In genomic region chr19:33064778-33065550, GRCh38 we compare ENCODE assay signal across 8 cellular contexts. TPM values are rescaled to one million over a fixed set of nuclear protein-coding genes. Genes with fewer than 3 reads are reported as not detected.
DNase-seq lines count a peak whose midpoint lies in the region; ATAC-seq and TF ChIP-seq lines count a peak whose summit lies in the region.

Gene RHPN2 (minus strand): TSS chr19:33064888. CDS start chr19:33064852, 36 bp downstream.

- TF ChIP-seq CTCF in AG09309 (IDR thresholded peaks at IDR 0.05; ENCODE audit: control insufficient read depth, insufficient read depth, low read depth, low read length, missing control alignments) (no peak), fibroblast of the aortic adventitia (IDR thresholded peaks at IDR 0.05; ENCODE audit: insufficient read depth, low read length) (no peak), tibial artery (IDR thresholded peaks at IDR 0.05) (no peak)

- H3K27me3 ChIP-seq in neuron (ENCODE audit: insufficient read depth, low read length) = no peaks in the 10 kb centered on the region
- peaks cover 0 to 44% of the 10 kb centered on the region in 2 donors for H3K27me3 ChIP-seq in tibial artery

- H3K4me1 ChIP-seq in neuron (ENCODE audit: insufficient read depth, low read length) = peaks cover 8% of the 10 kb centered on the region
- peaks cover 0 to 21% (median 17%) of the 10 kb centered on the region in 4 donors for H3K4me1 ChIP-seq in tibial artery

- intact Hi-C loops in tibial artery (cut with DNase I; ENCODE audit: low total_unique reads) = no loop called here

- H3K36me3 ChIP-seq in neuron (ENCODE audit: insufficient read depth, low read length) (no peaks in the 10 kb centered on the region), tibial artery (no peaks in the 10 kb centered on the region)

- peaks cover 37% of the 10 kb centered on the region for H3K27me3 Mint-ChIP-seq in activated T-cell treated with anti-CD3 and anti-CD28 coated beads, Interleukin-2, amount 50 U/mL, for 4 hours (ENCODE audit: low read depth)

- ATAC-seq in GM19043 (IDR thresholded peaks at IDR 0.05; ENCODE audit: low read depth, unreplicated experiment) (peak; percentile 65), HG03460 (IDR thresholded peaks at IDR 0.05; ENCODE audit: unreplicated experiment) (peak; percentile 70)
- ATAC-seq in activated T-cell treated with anti-CD3 and anti-CD28 coated beads, Interleukin-2, amount 50 U/mL, for 4 hours = peak; percentile 93

- no peaks in the 10 kb centered on the region for H3K9me3 Mint-ChIP-seq in activated T-cell treated with anti-CD3 and anti-CD28 coated beads, Interleukin-2, amount 50 U/mL, for 4 hours

- no peak within 1 kb of the TSS for H3K27ac ChIP-seq in tibial artery

- H3K4me1 Mint-ChIP-seq in activated T-cell treated with anti-CD3 and anti-CD28 coated beads, Interleukin-2, amount 50 U/mL, for 4 hours (ENCODE audit: low read depth) = peaks cover 9% of the 10 kb centered on the region

- peak within 1 kb of the TSS; percentile 62 for H2AFZ ChIP-seq in neuron (ENCODE audit: low read depth, low read length)

- no peaks in the 10 kb centered on the region for H3K36me3 Mint-ChIP-seq in activated T-cell treated with anti-CD3 and anti-CD28 coated beads, Interleukin-2, amount 50 U/mL, for 4 hours (ENCODE audit: insufficient read depth)

- peak within 1 kb of the TSS; percentile 73 for H3K4me3 Mint-ChIP-seq in activated T-cell treated with anti-CD3 and anti-CD28 coated beads, Interleukin-2, amount 50 U/mL, for 4 hours

- H3K9me3 ChIP-seq in neuron (ENCODE audit: low read length) (peaks cover 2% of the 10 kb centered on the region), tibial artery (no peaks in the 10 kb centered on the region)

- DNase-seq in AG09309 (ENCODE audit: low read depth) (no peak), OCI-M1 (lab: John Stamatoyannopoulos, UW) (peak; percentile 50), fibroblast of the aortic adventitia (ENCODE audit: low read depth) (peak; percentile 67), tibial artery (no peak)
- peak; percentile 37 for DNase-seq in activated T-cell treated with anti-CD3 and anti-CD28 coated beads, Interleukin-2, amount 50 U/mL, for 4 hours

- H3K4me3 ChIP-seq in AG09309 (ENCODE audit: control insufficient read depth, low read depth, low read length) (peak within 1 kb of the TSS; percentile 48), fibroblast of the aortic adventitia (ENCODE audit: low read depth, low read length) (peak within 1 kb of the TSS; percentile 73), neuron (ENCODE audit: low read length) (peak within 1 kb of the TSS; percentile 82), tibial artery (peak within 1 kb of the TSS; percentile 42 to 57)

RNA-seq across cellular contexts. Expression of gene RHPN2, which starts in this region (rescaled TPM):
- 1 to 10 TPM; 1.3 to 3.4 (median 1.9) TPM for total RNA-seq in activated T-cell treated with anti-CD3 and anti-CD28 coated beads, Interleukin-2, amount 50 U/mL, for 4 hours
- 0.90 and 2.3 TPM in 2 replicates for total RNA-seq in fibroblast of the aortic adventitia (ENCODE audit: low replicate concordance)

Comparison
In these comparisons a context has a peak if more than half of its experiments do, and no peak if none do; other contexts are left out.
1. DNase-seq: peak in OCI-M1 (single experiment), activated T-cell treated with anti-CD3 and anti-CD28 coated beads, Interleukin-2, amount 50 U/mL, for 4 hours (single experiment) and fibroblast of the aortic adventitia (single experiment); none in AG09309 (single experiment) and tibial artery (0 of 2).
2. Peak in every context shown above with its lines, with median percentiles within 50 percentile points of each other: H3K4me3 ChIP-seq and ATAC-seq.